9 cellular contexts compared by ENCODE assay signal in genomic region chr15:33722005-33722672, GRCh38.
DNase-seq lines count a peak whose midpoint lies in the region; ATAC-seq, FAIRE-seq and TF ChIP-seq lines count a peak whose summit lies in the region.
"Had no signal": no experiment of that assay in that cellular context is flagged by ENCODE, and none has a peak within 500 bp of the region (broad histone marks: within the 10 kb centered on the region; RNA-seq: fewer than 3 reads in every experiment).

No MANE protein-coding gene starts in this region.

- no peaks in the 10 kb centered on the region for H3K9me2 ChIP-seq in MM.1S (replicated peaks; ENCODE audit: insufficient read depth, low read length)

- no peak for FAIRE-seq in bronchial epithelial cell (lab: Jason Lieb, UNC)

- H4K20me1 ChIP-seq in BLaER1 (no peaks in the 10 kb centered on the region), MM.1S (ENCODE audit: insufficient read depth, low read length) (no peaks in the 10 kb centered on the region)

- TF ChIP-seq CTCF in bronchial epithelial cell (IDR thresholded peaks at IDR 0.05; ENCODE audit: insufficient read depth, low read length, severe bottlenecking) = no peak
- no peak for TF ChIP-seq CTCF in right atrium auricular region (IDR thresholded peaks at IDR 0.05)
- TF ChIP-seq CTCF in MM.1S (IDR thresholded peaks at IDR 0.05; ENCODE audit: low read length) = no peak

- H3K27ac ChIP-seq in BLaER1 (no peak overlapping the region), right atrium auricular region (no peak overlapping the region), MM.1S (ENCODE audit: low read length) (no peak overlapping the region)

- no peak overlapping the region for H2AFZ ChIP-seq in MM.1S (ENCODE audit: low read length)

- peaks cover 13% of the 10 kb centered on the region for H3K4me1 ChIP-seq in BLaER1
- H3K4me1 ChIP-seq in right atrium auricular region = no peaks in the 10 kb centered on the region
- H3K4me1 ChIP-seq in MM.1S (ENCODE audit: low read length) = no peaks in the 10 kb centered on the region

- no peak overlapping the region for H3K9ac ChIP-seq in BLaER1
- no peak overlapping the region for H3K9ac ChIP-seq in MM.1S (ENCODE audit: low read length)

- H3K36me3 ChIP-seq in BLaER1 (no peaks in the 10 kb centered on the region), bronchial epithelial cell (ENCODE audit: control insufficient read depth, insufficient read depth, low read length) (no peaks in the 10 kb centered on the region), right atrium auricular region (no peaks in the 10 kb centered on the region), MM.1S (replicated peaks; ENCODE audit: insufficient read depth, low read length) (no peaks in the 10 kb centered on the region)

- no peaks in the 10 kb centered on the region for H3F3A ChIP-seq in MM.1S (ENCODE audit: insufficient read depth, low read length)

- H3K4me3 ChIP-seq in BLaER1 = no peak overlapping the region
- no peak overlapping the region for H3K4me3 ChIP-seq in bronchial epithelial cell (ENCODE audit: low read depth, low read length)
- H3K4me3 ChIP-seq in right atrium auricular region = no peak overlapping the region
- H3K4me3 ChIP-seq in MM.1S (ENCODE audit: low read length) = no peak overlapping the region

- DNase-seq in bronchial epithelial cell (ENCODE audit: low read depth) (peak; percentile 95), SHP77 treated with DMSO at 0.1 percent for 48 hours (lab: John Stamatoyannopoulos, UW) (no peak), right atrium auricular region (ENCODE audit: low spot score) (no peak), hippocampal formation (lab: John Stamatoyannopoulos, UW) (no peak), MM.1S (no peak)
- DNase-seq: activated CD4-positive, CD25-positive, alpha-beta regulatory T cell had no signal

- H3K27me3 ChIP-seq in BLaER1 (no peaks in the 10 kb centered on the region), bronchial epithelial cell (ENCODE audit: control insufficient read depth, insufficient read depth, low read length) (no peaks in the 10 kb centered on the region), right atrium auricular region (no peaks in the 10 kb centered on the region), MM.1S (replicated peaks; ENCODE audit: insufficient read depth, low read length) (no peaks in the 10 kb centered on the region)

- H3K79me2 ChIP-seq in MM.1S (ENCODE audit: low read length) = no peaks in the 10 kb centered on the region

- ATAC-seq in GM19468 (IDR thresholded peaks at IDR 0.05; ENCODE audit: extremely low read depth, unreplicated experiment) (peak; percentile 81), HG03521 (IDR thresholded peaks at IDR 0.05; ENCODE audit: unreplicated experiment) (peak; percentile 80)

- H3K9me3 ChIP-seq in BLaER1 (no peaks in the 10 kb centered on the region), right atrium auricular region (no peaks in the 10 kb centered on the region), MM.1S (replicated peaks; ENCODE audit: insufficient read depth, low read length) (no peaks in the 10 kb centered on the region)

- peak overlapping the region; percentile 39 for H3K4me2 ChIP-seq in BLaER1
- H3K4me2 ChIP-seq in MM.1S (ENCODE audit: low read depth, low read length) = no peak overlapping the region
